In the genomic region with DNA sequence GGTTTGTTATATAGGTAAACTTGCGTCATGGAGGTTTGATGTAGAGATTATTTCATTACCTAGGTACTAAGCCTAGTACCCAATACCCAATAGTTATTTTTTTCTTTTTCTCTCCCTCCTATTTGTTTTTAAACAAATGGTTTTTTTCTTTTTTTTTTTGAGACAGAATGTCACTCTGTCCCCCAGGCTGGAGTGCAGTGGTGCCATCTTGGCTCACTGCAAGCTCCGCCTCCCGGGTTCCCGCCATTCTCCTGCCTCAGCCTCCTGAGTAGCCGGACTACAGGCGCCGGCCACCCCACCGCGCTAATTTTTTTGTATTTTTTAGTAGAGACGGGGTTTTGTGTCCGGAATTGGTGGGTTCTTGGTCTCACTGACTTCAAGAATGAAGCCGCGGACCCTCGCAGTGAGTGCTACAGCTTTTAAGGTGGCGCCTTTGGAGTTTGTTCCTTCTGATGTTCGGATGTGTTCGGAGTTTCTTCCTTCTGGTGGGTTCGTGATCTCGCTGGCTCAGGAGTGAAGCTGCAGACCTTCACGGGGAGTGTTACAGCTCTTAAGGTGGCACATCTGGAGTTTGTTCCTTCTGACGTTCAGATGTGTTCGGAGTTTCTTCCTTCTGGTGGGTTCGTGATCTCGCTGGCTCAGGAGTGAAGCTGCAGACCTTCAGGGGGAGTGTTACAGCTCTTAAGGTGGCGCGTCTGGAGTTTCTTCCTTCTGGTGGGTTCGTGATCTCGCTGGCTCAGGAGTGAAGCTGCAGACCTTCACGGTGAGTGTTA, we compare ENCODE assay signal across 8 cellular contexts.
DNase-seq lines count a peak whose midpoint lies in the region; ATAC-seq and TF ChIP-seq lines count a peak whose summit lies in the region.
"Not testable (repeated sequence)": the region's sequence is repeated elsewhere in the genome, so short reads cannot be mapped to it uniquely, and the experiment has no call there.

No MANE protein-coding gene starts in this region.

- H3K9ac ChIP-seq in SK-N-SH, result peak overlapping the region; percentile 71

- CTCF ChIA-PET in A673 (lab: Charles Lee), result not testable (repeated sequence)
- CTCF ChIA-PET in SK-N-SH (lab: Yijun Ruan, JAX), result interaction anchor here (1.0 kb wide), 1 partner anchor 31 kb away, joined by 3 read pairs; no protein-coding TSS in a partner anchor

- not testable (repeated sequence) for H3K36me3 Mint-ChIP-seq in activated T-helper 17 cell treated with anti-CD3 and anti-CD28 coated beads, Interleukin-2, amount 50 U/mL, for 72 hours (ENCODE audit: low read depth)

- not testable (repeated sequence) for H3K9me3 ChIP-seq in A673 (ENCODE audit: low read depth, low read length, poor library complexity, severe bottlenecking); SK-N-SH

- H3K36me3 ChIP-seq in A673 (ENCODE audit: insufficient read depth, low read length, poor library complexity, severe bottlenecking); SK-N-SH (replicated peaks in 1 of 2; ENCODE audit: control insufficient read depth in 1 of 2, insufficient read depth in 2 of 2, low read length in 1 of 2): not testable (repeated sequence)

- H4K20me1 ChIP-seq in SK-N-SH (ENCODE audit: insufficient read depth), result not testable (repeated sequence)

- ATAC-seq in GM18517 (IDR thresholded peaks at IDR 0.05; ENCODE audit: unreplicated experiment) (peak; percentile 82), GM21515 (IDR thresholded peaks at IDR 0.05; ENCODE audit: unreplicated experiment) (peak; percentile 82), HG03135 (IDR thresholded peaks at IDR 0.05; ENCODE audit: unreplicated experiment) (peak; percentile 86)
- peak; percentile 73 for ATAC-seq in activated T-helper 17 cell treated with anti-CD3 and anti-CD28 coated beads, Interleukin-2, amount 50 U/mL, for 72 hours (replicated peaks)

- POLR2A ChIA-PET in A673 (lab: Charles Lee; ENCODE audit: low non-redundant PET) (interaction anchor here (0.7 kb wide), 1 partner anchor 1087 kb away, joined by 15 read pairs; no protein-coding TSS in a partner anchor), SK-N-SH (lab: Yijun Ruan, JAX) (interaction anchor here (0.7 to 1.0 kb wide), 2 partner anchors 20 to 163 kb away, joined by 3 read pairs; no protein-coding TSS in a partner anchor)

- H2AFZ ChIP-seq in SK-N-SH (ENCODE audit: low read depth), result peak overlapping the region; percentile 74

- not testable (repeated sequence) for H3K27me3 Mint-ChIP-seq in activated T-helper 17 cell treated with anti-CD3 and anti-CD28 coated beads, Interleukin-2, amount 50 U/mL, for 72 hours

- not testable (repeated sequence) for H3K79me2 ChIP-seq in SK-N-SH (ENCODE audit: insufficient read depth)

- H3K4me3 Mint-ChIP-seq in activated T-helper 17 cell treated with anti-CD3 and anti-CD28 coated beads, Interleukin-2, amount 50 U/mL, for 72 hours, result peak overlapping the region; percentile 98

- H3K4me3 ChIP-seq in A673 (ENCODE audit: low read depth, low read length, poor library complexity, severe bottlenecking) (peak overlapping the region; percentile 42), SK-N-SH (ENCODE audit: low read depth in 2 of 2, low read length in 1 of 2) (peak overlapping the region; percentile 41 to 65), fibroblast of mammary gland (ENCODE audit: control insufficient read depth, low read depth, low read length) (peak overlapping the region; percentile 46), skeletal muscle cell (ENCODE audit: low read depth, low read length) (peak overlapping the region; percentile 32)

- H3K27me3 ChIP-seq in A673 (replicated peaks; ENCODE audit: insufficient read depth, low read depth, low read length, poor library complexity); SK-N-SH (ENCODE audit: insufficient read depth): not testable (repeated sequence)

- TF ChIP-seq RAD21 in SK-N-SH (IDR thresholded peaks at IDR 0.05; ENCODE audit: low read length), result not testable (repeated sequence)

- H3K4me1 Mint-ChIP-seq in activated T-helper 17 cell treated with anti-CD3 and anti-CD28 coated beads, Interleukin-2, amount 50 U/mL, for 72 hours, result not testable (repeated sequence)

- BruUV-seq in A673 (replicated peaks; lab: Mats Ljungman, UMichigan), result TSS peak; percentile 85

- H3F3A ChIP-seq in SK-N-SH (replicated peaks; ENCODE audit: insufficient read depth), result not testable (repeated sequence)

- not testable (repeated sequence) for TF ChIP-seq EP300 in SK-N-SH (IDR thresholded peaks at IDR 0.05; ENCODE audit: borderline replicate concordance in 1 of 2, low read depth in 1 of 2, low read length in 1 of 2)

- H3K27ac Mint-ChIP-seq in activated T-helper 17 cell treated with anti-CD3 and anti-CD28 coated beads, Interleukin-2, amount 50 U/mL, for 72 hours, result peak overlapping the region; percentile 97

- not testable (repeated sequence) for DNase-seq in A673 (ENCODE audit: low spot score); SK-N-SH; skeletal muscle cell (ENCODE audit: low read depth)
- peak; percentile 19 for DNase-seq in fibroblast of mammary gland (ENCODE audit: low read depth)

- H3K9me3 Mint-ChIP-seq in activated T-helper 17 cell treated with anti-CD3 and anti-CD28 coated beads, Interleukin-2, amount 50 U/mL, for 72 hours, result not testable (repeated sequence)

- H3K9me2 ChIP-seq in SK-N-SH, result not testable (repeated sequence)

- H3K27ac ChIP-seq in A673 (ENCODE audit: low read depth, low read length, poor library complexity, severe bottlenecking) (peak overlapping the region; percentile 57), SK-N-SH (ENCODE audit: low read depth in 2 of 2, low read length in 1 of 2) (peak overlapping the region in 1 of 2 experiments; percentile 28; a peak in 2 of 4 replicates)

- intact Hi-C loops in A673 (cut with micrococcal nuclease; ENCODE audit: unreplicated experiment), result not testable (repeated sequence)

- H3K4me1 ChIP-seq in A673 (ENCODE audit: insufficient read depth, low read length, poor library complexity, severe bottlenecking), result peaks cover 19% of the 10 kb centered on the region
- not testable (repeated sequence) for H3K4me1 ChIP-seq in SK-N-SH (ENCODE audit: control insufficient read depth in 1 of 2, insufficient read depth in 2 of 2, low read depth in 1 of 2, low read length in 1 of 2)

- WGBS in SK-N-SH (ENCODE audit: low lambda C conversion rate), result 52% methylated on average over 26 of the region's 29 CpGs

- not testable (repeated sequence) for TF ChIP-seq CTCF in A673 (conservative IDR thresholded peaks at IDR 0.05; ENCODE audit: low read depth, low read length); SK-N-SH (IDR thresholded peaks at IDR 0.05); fibroblast of mammary gland (conservative IDR thresholded peaks at IDR 0.05; ENCODE audit: control insufficient read depth, insufficient read depth, low read depth, low read length)

- H3K4me2 ChIP-seq in SK-N-SH, result peak overlapping the region; percentile 69

TF ChIP-seq in SK-N-SH, 30 proteins besides CTCF, POLR2A, EP300 and RAD21:
- peak; percentile 67 for TF ChIP-seq YY1 (IDR thresholded peaks at IDR 0.05; ENCODE audit: low read depth)
